Comparison of ENCODE assay signal across 9 cellular contexts in the genomic region with DNA sequence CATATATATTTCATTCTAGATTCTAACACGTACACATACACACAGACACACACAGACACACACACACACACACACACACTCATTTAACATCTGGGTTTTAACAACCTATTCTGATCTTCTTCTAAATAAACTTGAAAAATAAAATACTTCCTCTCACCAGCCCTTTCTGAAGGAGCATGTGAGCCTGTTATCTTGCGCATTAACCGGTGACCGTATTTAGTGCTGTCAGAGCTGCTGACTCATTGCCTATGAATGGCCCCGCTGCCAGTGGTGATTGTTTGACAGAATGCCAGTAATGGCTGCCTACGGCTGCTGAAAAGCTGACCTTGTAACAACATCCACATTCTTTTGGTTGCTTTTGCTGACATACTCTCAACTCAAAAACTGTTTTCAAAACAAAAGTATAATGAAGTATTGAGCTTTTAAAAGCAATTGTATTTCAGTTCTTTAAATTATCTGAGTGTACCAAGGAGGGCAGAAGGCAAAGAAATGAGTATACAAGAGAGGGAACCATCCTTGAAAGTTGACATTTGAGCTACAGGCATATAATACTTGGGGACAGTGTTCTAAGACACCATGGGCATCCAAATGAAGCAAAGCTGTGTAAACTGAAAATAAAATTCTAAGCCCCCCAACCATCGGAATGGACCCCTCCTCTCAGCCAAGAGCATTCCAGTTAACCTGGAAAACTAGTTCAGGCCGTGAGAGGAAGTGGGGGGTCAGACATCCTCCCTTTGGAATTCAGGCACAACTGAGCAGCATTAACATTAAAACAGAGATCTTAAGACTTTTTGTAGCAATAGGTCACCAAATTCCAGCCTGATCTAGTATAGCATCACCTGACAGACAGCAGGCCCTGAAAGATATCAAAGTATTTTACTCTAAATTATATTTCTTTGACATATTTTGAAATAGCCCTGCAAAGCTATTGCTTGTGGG. TPM values are rescaled to one million over a fixed set of nuclear protein-coding genes. Genes with fewer than 3 reads are reported as not detected.
DNase-seq lines count a peak whose midpoint lies in the region; ATAC-seq, FAIRE-seq and TF ChIP-seq lines count a peak whose summit lies in the region.
"Had no signal": no experiment of that assay in that cellular context is flagged by ENCODE, and none has a peak within 500 bp of the region (broad histone marks: within the 10 kb centered on the region; RNA-seq: fewer than 3 reads in every experiment).

No MANE protein-coding gene starts in this region.

- H2BK120ac ChIP-seq in mesenchymal stem cell (ENCODE audit: low read depth, low read length): peak overlapping the region; percentile 38

- no peak for FAIRE-seq in A549 (lab: Jason Lieb, UNC)
- FAIRE-seq: colon had no signal

- TF ChIP-seq POLR2A in A549 (IDR thresholded peaks at IDR 0.05; ENCODE audit: low read length): no peak

- no peak overlapping the region for H3K4me3 ChIP-seq in A549
- H3K4me3 ChIP-seq in epithelial cell of proximal tubule (ENCODE audit: low read depth, low read length): no peak overlapping the region
- H3K4me3 ChIP-seq in mesenchymal stem cell (ENCODE audit: insufficient read depth in 1 of 2, low read depth in 1 of 2, low read length in 2 of 2): peak overlapping the region in 1 of 2 experiments; percentile 48
- H3K4me3 ChIP-seq in upper lobe of right lung: no peak overlapping the region

- H2BK12ac ChIP-seq in mesenchymal stem cell (ENCODE audit: low read length in 2 of 2): no peak overlapping the region

- peak overlapping the region; percentile 43 for H4K8ac ChIP-seq in mesenchymal stem cell (ENCODE audit: low read length)

- no peak overlapping the region for H2BK5ac ChIP-seq in mesenchymal stem cell (ENCODE audit: low read depth, low read length, poor library complexity, severe bottlenecking)

- TF ChIP-seq EP300 in A549 (IDR thresholded peaks at IDR 0.05): no peak

- no peaks in the 10 kb centered on the region for H3K27me3 ChIP-seq in mesenchymal stem cell (ENCODE audit: control insufficient read depth in 1 of 2, insufficient read depth in 1 of 2, low read length in 2 of 2)
- H3K27me3 ChIP-seq in upper lobe of right lung: no peaks in the 10 kb centered on the region

- H3K23ac ChIP-seq in mesenchymal stem cell (ENCODE audit: low read length in 2 of 2): no peak overlapping the region

- H3K9ac ChIP-seq in mesenchymal stem cell (ENCODE audit: low read length): peak overlapping the region; percentile 91

- H3K14ac ChIP-seq in mesenchymal stem cell (ENCODE audit: low read length in 2 of 2): no peak overlapping the region

- peak overlapping the region in 1 of 2 experiments; percentile 13 for H3K4ac ChIP-seq in mesenchymal stem cell (ENCODE audit: low read depth in 1 of 2, low read length in 2 of 2)

- H3K4me2 ChIP-seq in A549 (peak overlapping the region; percentile 57), mesenchymal stem cell (ENCODE audit: low read length, poor library complexity, severe bottlenecking) (no peak overlapping the region)

- WGBS in A549 (ENCODE audit: missing lambda C conversion rate): 28% methylated on average over 7 of the region's 8 CpGs
- WGBS in mesenchymal stem cell: 3% methylated on average over 7 of the region's 8 CpGs

- H3K4me1 ChIP-seq in A549 (peaks cover 4% of the 10 kb centered on the region; the same call in 2 of the 3 replicates), mesenchymal stem cell (ENCODE audit: control insufficient read depth, insufficient read depth, low read depth, low read length) (no peaks in the 10 kb centered on the region), upper lobe of right lung (peaks cover 8% of the 10 kb centered on the region)

- POLR2A ChIA-PET in A549 (lab: Yijun Ruan, JAX): no interaction called here

- 0 out of 6 replicates have a peak overlapping the region, but pooled peaks of 1 of the 2 experiments have one; percentile 24 for H3K27ac ChIP-seq in A549
- peak overlapping the region; percentile 91 for H3K27ac ChIP-seq in mesenchymal stem cell (ENCODE audit: low read length, poor library complexity, severe bottlenecking)
- peak overlapping the region; percentile 44 for H3K27ac ChIP-seq in upper lobe of right lung

- H2AFZ ChIP-seq in mesenchymal stem cell (ENCODE audit: low read depth, low read length): no peak overlapping the region

- H3K36me3 ChIP-seq in mesenchymal stem cell (ENCODE audit: control insufficient read depth in 1 of 2, insufficient read depth in 2 of 2, low read depth in 1 of 2, low read length in 2 of 2) (no peaks in the 10 kb centered on the region), upper lobe of right lung (no peaks in the 10 kb centered on the region)

- H3K18ac ChIP-seq in mesenchymal stem cell (ENCODE audit: low read depth in 1 of 2, low read length in 2 of 2): peak overlapping the region in 1 of 2 experiments; percentile 40

- peak overlapping the region; percentile 49 for H4K91ac ChIP-seq in mesenchymal stem cell (ENCODE audit: low read length)

- peak; percentile 82 to 84 for ATAC-seq in A549
- ATAC-seq in upper lobe of right lung: peak; percentile 95
- ATAC-seq in GM19455 (IDR thresholded peaks at IDR 0.05; ENCODE audit: unreplicated experiment): no peak
- ATAC-seq in GM21390 (IDR thresholded peaks at IDR 0.05; ENCODE audit: unreplicated experiment): no peak

- no peak overlapping the region for H2BK15ac ChIP-seq in mesenchymal stem cell (ENCODE audit: low read depth, poor library complexity, severe bottlenecking)

- no peak for TF ChIP-seq RAD21 in A549 (conservative IDR thresholded peaks at IDR 0.05 in 1 of 2, IDR thresholded peaks at IDR 0.05 in 1 of 2)

- no peaks in the 10 kb centered on the region for H3K79me1 ChIP-seq in mesenchymal stem cell (replicated peaks; ENCODE audit: low read length, poor library complexity, severe bottlenecking)

- peak overlapping the region; percentile 56 for H2AK5ac ChIP-seq in mesenchymal stem cell (ENCODE audit: low read length, severe bottlenecking)

- intact Hi-C loops in upper lobe of right lung (cut with DNase I): no loop called here

- H3K9me3 ChIP-seq in A549 (no peaks in the 10 kb centered on the region), mesenchymal stem cell (ENCODE audit: control insufficient read depth, low read length) (no peaks in the 10 kb centered on the region), upper lobe of right lung (no peaks in the 10 kb centered on the region)

- DNase-seq in A549 (ENCODE audit: low read depth in 1 of 2, low spot score in 1 of 2) (peak; percentile 33 to 63), HT-29 (ENCODE audit: low spot score) (peak; percentile 46), RKO (ENCODE audit: low spot score) (peak; percentile 88), epithelial cell of proximal tubule (ENCODE audit: low read depth) (peak; percentile 93), mesenchymal stem cell (peak; percentile 97), upper lobe of right lung (peak; percentile 74)

- CTCF ChIA-PET in A549 (lab: Yijun Ruan, JAX): interaction anchor here (1.3 to 3.8 kb wide), 8 partner anchors 10 to 126 kb away, joined by 3 to 48 read pairs (median 5); no protein-coding TSS in a partner anchor

- TF ChIP-seq CTCF in A549 (IDR thresholded peaks at IDR 0.05): no peak
- no peak for TF ChIP-seq CTCF in epithelial cell of proximal tubule (conservative IDR thresholded peaks at IDR 0.05; ENCODE audit: low read depth, low read length)
- no peak for TF ChIP-seq CTCF in upper lobe of right lung (IDR thresholded peaks at IDR 0.05)

TF ChIP-seq in A549, 52 proteins besides CTCF, POLR2A, EP300 and RAD21:
- TF ChIP-seq SREBF2 (IDR thresholded peaks at IDR 0.05) (no peak), FOSL2 (IDR thresholded peaks at IDR 0.05) (no peak), FOSL2 (CRISPR knock-in tag; IDR thresholded peaks at IDR 0.05) (peak; percentile 60), ZFP36 (IDR thresholded peaks at IDR 0.05; ENCODE audit: borderline replicate concordance, partially characterized antibody) (no peak), SMC3 (IDR thresholded peaks at IDR 0.05) (no peak), NR3C1 (IDR thresholded peaks at IDR 0.05) (no peak), HES2 (IDR thresholded peaks at IDR 0.05) (no peak), KDM1A (IDR thresholded peaks at IDR 0.05; ENCODE audit: low read depth) (no peak), MAFK (IDR thresholded peaks at IDR 0.05; ENCODE audit: partially characterized antibody) (peak; percentile 45), MAZ (IDR thresholded peaks at IDR 0.05; ENCODE audit: borderline replicate concordance, low read depth, low read length) (no peak), ELK1 (IDR thresholded peaks at IDR 0.05; ENCODE audit: low read depth, low read length) (no peak), RCOR1 (IDR thresholded peaks at IDR 0.05; ENCODE audit: low read depth, low read length) (no peak), EHF (CRISPR knock-in tag; IDR thresholded peaks at IDR 0.05) (no peak)
TF ChIP-seq in A549: peak in this region for 2.

RNA-seq across cellular contexts. Expression of gene DTNA, which starts 50.2 kb away (rescaled TPM):
- polyA plus RNA-seq in A549 (2011; rRNA removed): 0.12 and 0.41 TPM in 2 replicates
- 0.04 and 0.09 TPM in 2 replicates for polyA plus RNA-seq in A549 (2012; cell fraction: cytosol; rRNA removed)
- polyA plus RNA-seq in A549 (2012; cell fraction: nucleus; rRNA removed): 0.17 TPM in 1 of 2 replicates, not detected in the other
- polyA plus RNA-seq in A549 (2017; fragmentation: RNase III; extraction: RNeasy Plus Mini Kit Qiagen cat#74134 plus additional on column Dnase treatment): 0.12 TPM in 1 of 3 replicates, not detected in the others
- polyA minus RNA-seq in A549 (2011; rRNA and poly(A)+ RNA removed): 0.73 and 1.2 TPM in 2 replicates
- total RNA-seq in HT-29 (2014; rRNA removed; shearing (Covaris generic)): 0.18 TPM in 1 of 2 replicates, not detected in the other
- total RNA-seq in epithelial cell of proximal tubule: 7.5 and 15.2 TPM in 2 replicates
- 7.9 TPM for polyA plus RNA-seq in mesenchymal stem cell (2013, experiment 1 of 2)
- 7.4 TPM for polyA plus RNA-seq in mesenchymal stem cell (2013, experiment 2 of 2)
- total RNA-seq in upper lobe of right lung: 21.8 TPM

Comparison
In these comparisons a context has a peak if more than half of its experiments do, and no peak if none do; other contexts are left out.
1. ATAC-seq: peak in A549 (2 of 2) and upper lobe of right lung (single experiment); none in GM19455 (single experiment) and GM21390 (single experiment).
2. DNase-seq: peak in every context shown above with its lines; median percentile 97 in mesenchymal stem cell; 93 in epithelial cell of proximal tubule; 88 in RKO; 74 in upper lobe of right lung; 48 in A549; 46 in HT-29.